In the genomic region with DNA sequence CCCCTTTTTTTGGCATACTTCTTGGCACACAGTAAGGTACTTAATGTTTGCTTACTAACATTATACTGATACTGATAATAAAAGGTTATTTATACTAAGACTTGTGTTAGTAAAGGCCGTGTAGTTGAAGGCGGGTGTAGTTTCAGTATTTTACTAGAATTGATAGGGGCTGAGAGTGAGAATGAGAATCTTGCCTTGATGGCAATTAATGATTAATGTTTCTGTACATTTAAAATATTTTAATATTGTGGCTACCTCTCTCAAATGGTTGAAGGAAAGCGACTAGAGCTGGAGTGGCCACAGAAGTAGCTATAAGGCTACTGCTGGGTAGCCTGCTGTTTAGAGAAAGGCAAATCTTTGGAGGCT, we compare ENCODE assay signal across 11 cellular contexts. TPM values are rescaled to one million over a fixed set of nuclear protein-coding genes. Genes with fewer than 3 reads are reported as not detected.
DNase-seq lines count a peak whose midpoint lies in the region; ATAC-seq and TF ChIP-seq lines count a peak whose summit lies in the region.
"Had no signal": no experiment of that assay in that cellular context is flagged by ENCODE, and none has a peak within 500 bp of the region (broad histone marks: within the 10 kb centered on the region; RNA-seq: fewer than 3 reads in every experiment).

No MANE protein-coding gene starts in this region.

- peaks cover 0 to 2% (median 0%) of the 10 kb centered on the region in 8 donors for H3K9me3 Mint-ChIP-seq in CD4-positive, alpha-beta memory T cell
- H3K9me3 Mint-ChIP-seq in glutamatergic neuron (ENCODE audit: unreplicated experiment): no peaks in the 10 kb centered on the region
- H3K9me3 Mint-ChIP-seq: dendritic cell treated with granulocyte-macrophage colony-stimulating factor and Interleukin-4, amounts not matched to agents 40 ng/mL and 50 ng/mL, for 4 days had no signal

- H3K27ac ChIP-seq in CD4-positive, alpha-beta memory T cell (ENCODE audit: low read depth, low read length): no peak overlapping the region
- H3K27ac ChIP-seq in liver (ENCODE audit: low read depth in 1 of 2, low read length in 2 of 2): peak overlapping the region; percentile 58 to 84

- H3K9me3 ChIP-seq in CD4-positive, alpha-beta memory T cell (ENCODE audit: control insufficient read depth in 1 of 2, low read length in 2 of 2): no peaks in the 10 kb centered on the region
- no peaks in the 10 kb centered on the region for H3K9me3 ChIP-seq in liver (ENCODE audit: control insufficient read depth in 4 of 4, low read length in 3 of 4)

- peaks cover 0 to 5% of the 10 kb centered on the region in 2 donors for H3K36me3 Mint-ChIP-seq in CD4-positive, alpha-beta memory T cell
- H3K36me3 Mint-ChIP-seq in glutamatergic neuron (ENCODE audit: unreplicated experiment): no peaks in the 10 kb centered on the region

- intact Hi-C loops in CD4-positive, alpha-beta memory T cell (cut with micrococcal nuclease): loop anchor here (2.0 kb wide), 1 partner anchor 20 kb away; no protein-coding TSS in a partner anchor
- intact Hi-C loops in left cardiac atrium (cut with DNase I): no loop called here

- H3K27ac Mint-ChIP-seq in CD4-positive, alpha-beta memory T cell: peak overlapping the region in 5 of 7 donors; percentile 9 to 77 (median 38)
- no peak overlapping the region for H3K27ac Mint-ChIP-seq in glutamatergic neuron (ENCODE audit: unreplicated experiment)

- H3K27me3 Mint-ChIP-seq in CD4-positive, alpha-beta memory T cell: no peaks in the 10 kb centered on the region
- H3K27me3 Mint-ChIP-seq in glutamatergic neuron (ENCODE audit: unreplicated experiment): no peaks in the 10 kb centered on the region
- H3K27me3 Mint-ChIP-seq: dendritic cell treated with granulocyte-macrophage colony-stimulating factor and Interleukin-4, amounts not matched to agents 40 ng/mL and 50 ng/mL, for 4 days had no signal

- POLR2A ChIA-PET in CD4-positive, alpha-beta memory T cell (lab: Charles Lee; ENCODE audit: partially characterized antibody): interaction anchor here (1.9 kb wide), 1 partner anchor 211 kb away, joined by 4 read pairs; no protein-coding TSS in a partner anchor

- TF ChIP-seq CTCF in liver (IDR thresholded peaks at IDR 0.05; ENCODE audit: low read depth, low read length, missing input control) (no peak), glutamatergic neuron (IDR thresholded peaks at IDR 0.05; ENCODE audit: partially characterized antibody, unreplicated experiment) (no peak)

- H3K4me3 Mint-ChIP-seq in CD4-positive, alpha-beta memory T cell: peak overlapping the region in 6 of 8 donors; percentile 9 to 70 (median 28)
- H3K4me3 Mint-ChIP-seq in glutamatergic neuron (ENCODE audit: unreplicated experiment): no peak overlapping the region
- H3K4me3 Mint-ChIP-seq: dendritic cell treated with granulocyte-macrophage colony-stimulating factor and Interleukin-4, amounts not matched to agents 40 ng/mL and 50 ng/mL, for 4 days had no signal

- 78% methylated on average over 3 of the region's 3 CpGs for WGBS in liver

- no peak for TF ChIP-seq RAD21 in liver (IDR thresholded peaks at IDR 0.05)

- H3K4me1 ChIP-seq in CD4-positive, alpha-beta memory T cell (ENCODE audit: insufficient read depth, low read length): peaks cover 74% of the 10 kb centered on the region
- H3K4me1 ChIP-seq in liver (ENCODE audit: control insufficient read depth in 4 of 4, insufficient read depth in 4 of 4, low read length in 3 of 4): peaks cover 16 to 28% (median 20%) of the 10 kb centered on the region in 4 donors

- peak; percentile 54 for ATAC-seq in GM19463 (IDR thresholded peaks at IDR 0.05; ENCODE audit: unreplicated experiment)
- ATAC-seq in left cardiac atrium: no peak
- ATAC-seq: HCT116 had no signal

- CTCF ChIA-PET in CD4-positive, alpha-beta memory T cell (lab: Charles Lee; ENCODE audit: partially characterized antibody): no interaction called here

- H3K4me3 ChIP-seq in CD4-positive, alpha-beta memory T cell (ENCODE audit: low read length in 2 of 2): no peak overlapping the region
- no peak overlapping the region for H3K4me3 ChIP-seq in liver (ENCODE audit: low read depth in 1 of 3, low read length in 3 of 3)

- no peaks in the 10 kb centered on the region for H3K36me3 ChIP-seq in CD4-positive, alpha-beta memory T cell (ENCODE audit: insufficient read depth, low read length)
- H3K36me3 ChIP-seq in liver (ENCODE audit: control insufficient read depth in 4 of 4, insufficient read depth in 3 of 4, low read depth in 1 of 4, low read length in 3 of 4): no peaks in the 10 kb centered on the region

- H3K27me3 ChIP-seq in CD4-positive, alpha-beta memory T cell (ENCODE audit: insufficient read depth, low read length): no peaks in the 10 kb centered on the region
- H3K27me3 ChIP-seq in liver (ENCODE audit: control insufficient read depth in 4 of 4, insufficient read depth in 4 of 4, low read length in 3 of 4): no peaks in the 10 kb centered on the region

- no peak for DNase-seq in CD4-positive, alpha-beta memory T cell
- peak; percentile 35 for DNase-seq in HT-29 (ENCODE audit: low spot score)
- no peak for DNase-seq in NCI-H345 treated with DMSO at 0.1 percent for 48 hours (lab: John Stamatoyannopoulos, UW; ENCODE audit: unreplicated experiment)
- no peak for DNase-seq in glutamatergic neuron
- no peak for DNase-seq in NAMALWA (ENCODE audit: low spot score)
- DNase-seq in left cardiac atrium: no peak
- DNase-seq: NCI-H446 treated with DMSO at 0.1 percent for 48 hours had no signal

- H3K9ac ChIP-seq in liver (ENCODE audit: low read depth in 1 of 2, low read length in 2 of 2): no peak overlapping the region

- peaks cover 45 to 73% (median 58%) of the 10 kb centered on the region in 4 donors for H3K4me1 Mint-ChIP-seq in CD4-positive, alpha-beta memory T cell
- H3K4me1 Mint-ChIP-seq in glutamatergic neuron (ENCODE audit: low read depth, unreplicated experiment): peaks cover 5% of the 10 kb centered on the region

TF ChIP-seq in liver, 16 proteins besides CTCF, POLR2A, EP300 and RAD21:
- TF ChIP-seq, protein P1, sequence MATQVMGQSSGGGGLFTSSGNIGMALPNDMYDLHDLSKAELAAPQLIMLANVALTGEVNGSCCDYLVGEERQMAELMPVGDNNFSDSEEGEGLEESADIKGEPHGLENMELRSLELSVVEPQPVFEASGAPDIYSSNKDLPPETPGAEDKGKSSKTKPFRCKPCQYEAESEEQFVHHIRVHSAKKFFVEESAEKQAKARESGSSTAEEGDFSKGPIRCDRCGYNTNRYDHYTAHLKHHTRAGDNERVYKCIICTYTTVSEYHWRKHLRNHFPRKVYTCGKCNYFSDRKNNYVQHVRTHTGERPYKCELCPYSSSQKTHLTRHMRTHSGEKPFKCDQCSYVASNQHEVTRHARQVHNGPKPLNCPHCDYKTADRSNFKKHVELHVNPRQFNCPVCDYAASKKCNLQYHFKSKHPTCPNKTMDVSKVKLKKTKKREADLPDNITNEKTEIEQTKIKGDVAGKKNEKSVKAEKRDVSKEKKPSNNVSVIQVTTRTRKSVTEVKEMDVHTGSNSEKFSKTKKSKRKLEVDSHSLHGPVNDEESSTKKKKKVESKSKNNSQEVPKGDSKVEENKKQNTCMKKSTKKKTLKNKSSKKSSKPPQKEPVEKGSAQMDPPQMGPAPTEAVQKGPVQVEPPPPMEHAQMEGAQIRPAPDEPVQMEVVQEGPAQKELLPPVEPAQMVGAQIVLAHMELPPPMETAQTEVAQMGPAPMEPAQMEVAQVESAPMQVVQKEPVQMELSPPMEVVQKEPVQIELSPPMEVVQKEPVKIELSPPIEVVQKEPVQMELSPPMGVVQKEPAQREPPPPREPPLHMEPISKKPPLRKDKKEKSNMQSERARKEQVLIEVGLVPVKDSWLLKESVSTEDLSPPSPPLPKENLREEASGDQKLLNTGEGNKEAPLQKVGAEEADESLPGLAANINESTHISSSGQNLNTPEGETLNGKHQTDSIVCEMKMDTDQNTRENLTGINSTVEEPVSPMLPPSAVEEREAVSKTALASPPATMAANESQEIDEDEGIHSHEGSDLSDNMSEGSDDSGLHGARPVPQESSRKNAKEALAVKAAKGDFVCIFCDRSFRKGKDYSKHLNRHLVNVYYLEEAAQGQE (IDR thresholded peaks at IDR 0.05): no peak
- TF ChIP-seq HNF4A (conservative IDR thresholded peaks at IDR 0.05): no peak
- TF ChIP-seq, protein P2, sequence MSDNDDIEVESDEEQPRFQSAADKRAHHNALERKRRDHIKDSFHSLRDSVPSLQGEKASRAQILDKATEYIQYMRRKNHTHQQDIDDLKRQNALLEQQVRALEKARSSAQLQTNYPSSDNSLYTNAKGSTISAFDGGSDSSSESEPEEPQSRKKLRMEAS (IDR thresholded peaks at IDR 0.05): no peak
- TF ChIP-seq TAF1 (conservative IDR thresholded peaks at IDR 0.05): no peak
- no peak for TF ChIP-seq JUND (IDR thresholded peaks at IDR 0.05)
- no peak for TF ChIP-seq RXRA (IDR thresholded peaks at IDR 0.05)
- TF ChIP-seq GABPA (IDR thresholded peaks at IDR 0.05 in 1 of 2, conservative IDR thresholded peaks at IDR 0.05 in 1 of 2): no peak
- no peak for TF ChIP-seq SP1 (IDR thresholded peaks at IDR 0.05)
- no peak for TF ChIP-seq HNF4G (IDR thresholded peaks at IDR 0.05)
- TF ChIP-seq, protein P3, sequence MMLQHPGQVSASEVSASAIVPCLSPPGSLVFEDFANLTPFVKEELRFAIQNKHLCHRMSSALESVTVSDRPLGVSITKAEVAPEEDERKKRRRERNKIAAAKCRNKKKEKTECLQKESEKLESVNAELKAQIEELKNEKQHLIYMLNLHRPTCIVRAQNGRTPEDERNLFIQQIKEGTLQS (IDR thresholded peaks at IDR 0.05): no peak
- TF ChIP-seq YY1 (IDR thresholded peaks at IDR 0.05): no peak
- no peak for TF ChIP-seq EGR1 (IDR thresholded peaks at IDR 0.05; ENCODE audit: low read depth in 2 of 2)
- TF ChIP-seq FOXA2 (IDR thresholded peaks at IDR 0.05): no peak

RNA-seq across cellular contexts. Expression of a gene that starts 29.3 kb away (rescaled TPM):
- total RNA-seq in CD4-positive, alpha-beta memory T cell: 10 to 100 TPM; 36.7 to 40.5 TPM
- polyA plus RNA-seq in CD4-positive, alpha-beta memory T cell: 10 to 100 TPM; 11.3 to 15.4 TPM
- 122 and 123 TPM in 2 replicates for total RNA-seq in HT-29 (2014; rRNA removed; shearing (Covaris generic))
- total RNA-seq in liver (10 to 100 TPM in 1 of 2 donors, 1 to 10 TPM in 1; 9.1 to 21.3 TPM), glutamatergic neuron (ENCODE audit: unreplicated experiment) (58.2 TPM), left cardiac atrium (10 to 100 TPM; 14.8 to 16.8 TPM)
- 1 to 10 TPM; 4.5 to 5.7 TPM for polyA plus RNA-seq in liver
